ENCODE assay signal across 9 cellular contexts in the genomic region with DNA sequence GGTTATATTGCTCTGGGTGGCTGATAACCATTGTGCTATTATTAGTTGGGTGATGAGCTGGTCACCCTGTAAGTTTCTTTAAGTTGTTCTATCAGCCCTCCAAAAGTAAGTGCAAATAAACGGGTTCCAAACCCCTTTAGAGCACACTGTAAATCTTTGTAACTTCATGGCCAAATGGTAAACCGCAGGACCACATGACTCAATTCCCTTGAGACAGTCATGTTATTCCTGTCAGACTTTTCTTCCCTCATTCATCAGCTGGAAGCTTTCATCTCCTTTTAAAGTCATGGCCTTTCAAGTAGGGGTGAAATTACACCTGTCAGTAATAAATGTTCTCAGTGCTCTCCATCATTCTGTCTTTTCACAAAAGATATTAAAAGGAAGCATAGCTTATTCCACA.
DNase-seq lines count a peak whose midpoint lies in the region; ATAC-seq and FAIRE-seq lines count a peak whose summit lies in the region.
"Had no signal": no experiment of that assay in that cellular context is flagged by ENCODE, and none has a peak within 500 bp of the region (broad histone marks: within the 10 kb centered on the region; RNA-seq: fewer than 3 reads in every experiment).

No MANE protein-coding gene starts in this region.

- WGBS in right cardiac atrium = 17% methylated on average over 2 of the region's 2 CpGs

- H3K9me3 Mint-ChIP-seq in stimulated activated effector memory CD8-positive, alpha-beta T cell treated with anti-CD3 and anti-CD28 coated beads, Interleukin-12 subunit alpha, Interleukin-12 subunit beta, amount 100 ng/mL, for 72 hours = no peaks in the 10 kb centered on the region

- H3K4me3 ChIP-seq in right cardiac atrium (ENCODE audit: low read length) = no peak overlapping the region

- no peaks in the 10 kb centered on the region for H3K36me3 Mint-ChIP-seq in stimulated activated effector memory CD8-positive, alpha-beta T cell treated with anti-CD3 and anti-CD28 coated beads, Interleukin-12 subunit alpha, Interleukin-12 subunit beta, amount 100 ng/mL, for 72 hours

- H3K27ac Mint-ChIP-seq in stimulated activated effector memory CD8-positive, alpha-beta T cell treated with anti-CD3 and anti-CD28 coated beads, Interleukin-12 subunit alpha, Interleukin-12 subunit beta, amount 100 ng/mL, for 72 hours = no peak overlapping the region

- no peaks in the 10 kb centered on the region for H3K4me1 Mint-ChIP-seq in stimulated activated effector memory CD8-positive, alpha-beta T cell treated with anti-CD3 and anti-CD28 coated beads, Interleukin-12 subunit alpha, Interleukin-12 subunit beta, amount 100 ng/mL, for 72 hours

- FAIRE-seq in HTR-8/SVneo (lab: Jason Lieb, UNC) = no peak

- no peaks in the 10 kb centered on the region for H3K27me3 ChIP-seq in right cardiac atrium (ENCODE audit: control insufficient read depth, insufficient read depth)
- H3K27me3 ChIP-seq: neutrophil had no signal

- DNase-seq in Caki2 (ENCODE audit: low read depth) = peak; percentile 43
- DNase-seq in brain pericyte (ENCODE audit: low read depth, low spot score) = peak; percentile 27
- DNase-seq in right cardiac atrium = no peak
- DNase-seq in HTR-8/SVneo (ENCODE audit: insufficient read length, low spot score) = no peak
- no peak for DNase-seq in stimulated activated CD4-positive, alpha-beta T cell treated with anti-CD3 and anti-CD28 coated beads, Interleukin-12 subunit alpha, Interleukin-12 subunit beta, amount 100 ng/mL, for 4 hours
- DNase-seq in stimulated activated effector memory CD8-positive, alpha-beta T cell treated with anti-CD3 and anti-CD28 coated beads, Interleukin-12 subunit alpha, Interleukin-12 subunit beta, amount 100 ng/mL, for 72 hours (ENCODE audit: low spot score in 2 of 2) = no peak

- no peak overlapping the region for H3K27ac ChIP-seq in right cardiac atrium (ENCODE audit: low read length)
- H3K27ac ChIP-seq: neutrophil had no signal

- intact Hi-C loops in right cardiac atrium (cut with DNase I) = no loop called here

- H3K9me3 ChIP-seq in right cardiac atrium (ENCODE audit: control insufficient read depth, low read length) = no peaks in the 10 kb centered on the region
- H3K9me3 ChIP-seq: neutrophil had no signal

- in situ Hi-C loops in Caki2 (cut with HindIII; ENCODE audit: low pct_unique_long_range_greater_than_20kb, low sequenced_read_pairs) = no loop called here

- no peaks in the 10 kb centered on the region for H3K4me1 ChIP-seq in right cardiac atrium (ENCODE audit: control insufficient read depth, insufficient read depth, low read length)

- ATAC-seq in GM19467 (IDR thresholded peaks at IDR 0.05; ENCODE audit: unreplicated experiment) (peak; percentile 83), HG03354 (IDR thresholded peaks at IDR 0.05; ENCODE audit: poor library complexity, severe bottlenecking, unreplicated experiment) (peak; percentile 89), right cardiac atrium (no peak)
- no peak for ATAC-seq in stimulated activated effector memory CD8-positive, alpha-beta T cell treated with anti-CD3 and anti-CD28 coated beads, Interleukin-12 subunit alpha, Interleukin-12 subunit beta, amount 100 ng/mL, for 72 hours

- no peak overlapping the region for H3K4me3 Mint-ChIP-seq in stimulated activated effector memory CD8-positive, alpha-beta T cell treated with anti-CD3 and anti-CD28 coated beads, Interleukin-12 subunit alpha, Interleukin-12 subunit beta, amount 100 ng/mL, for 72 hours

Comparison
In these comparisons a context has a peak if more than half of its experiments do, and no peak if none do; other contexts are left out.
1. DNase-seq: peak in Caki2 (single experiment) and brain pericyte (single experiment); none in right cardiac atrium (0 of 3), HTR-8/SVneo (single experiment), stimulated activated CD4-positive, alpha-beta T cell treated with anti-CD3 and anti-CD28 coated beads, Interleukin-12 subunit alpha, Interleukin-12 subunit beta, amount 100 ng/mL, for 4 hours (single experiment) and stimulated activated effector memory CD8-positive, alpha-beta T cell treated with anti-CD3 and anti-CD28 coated beads, Interleukin-12 subunit alpha, Interleukin-12 subunit beta, amount 100 ng/mL, for 72 hours (0 of 2).
2. ATAC-seq: peak in GM19467 (single experiment) and HG03354 (single experiment); none in right cardiac atrium (0 of 2) and stimulated activated effector memory CD8-positive, alpha-beta T cell treated with anti-CD3 and anti-CD28 coated beads, Interleukin-12 subunit alpha, Interleukin-12 subunit beta, amount 100 ng/mL, for 72 hours (single experiment).